ENCODE assay signal across 9 cellular contexts in the genomic region with DNA sequence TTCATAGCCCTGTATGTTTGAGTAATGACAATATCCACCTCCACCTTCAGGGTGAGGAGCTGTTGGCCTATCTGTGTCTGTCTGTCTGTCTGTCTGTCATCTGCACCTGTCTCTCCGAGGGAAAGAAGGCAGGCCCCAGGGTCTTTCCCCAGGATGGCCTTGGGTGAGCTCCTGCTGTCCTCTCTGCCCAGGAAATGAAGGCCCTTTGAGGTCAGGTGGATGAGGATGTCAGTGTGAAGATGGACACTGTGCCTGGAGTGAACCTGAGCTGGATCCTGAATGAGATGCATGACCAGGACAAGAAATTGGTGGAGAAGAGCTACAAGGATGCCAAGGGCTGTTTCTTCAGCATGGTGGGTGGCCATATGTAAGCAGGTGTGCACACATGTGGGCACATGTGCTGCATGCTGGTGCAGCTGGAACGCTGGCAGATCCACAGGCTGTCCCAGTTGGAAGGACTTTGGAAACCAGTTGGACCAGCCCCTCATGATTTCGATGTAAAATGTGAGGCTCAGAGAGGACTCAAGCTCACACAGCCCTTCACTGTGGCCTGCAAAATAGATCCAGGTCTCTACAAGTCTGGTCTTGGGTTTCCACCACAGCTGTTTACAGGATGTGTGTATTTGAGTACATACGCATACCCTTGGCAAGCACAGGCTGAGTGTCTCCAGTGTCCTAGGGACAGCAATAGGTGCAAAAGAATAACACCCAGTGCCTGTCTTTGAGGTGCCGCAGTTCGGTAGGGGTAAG. TPM values are rescaled to one million over a fixed set of nuclear protein-coding genes. Genes with fewer than 3 reads are reported as not detected.
DNase-seq lines count a peak whose midpoint lies in the region; ATAC-seq, FAIRE-seq and TF ChIP-seq lines count a peak whose summit lies in the region.
"Not testable (repeated sequence)": the region's sequence is repeated elsewhere in the genome, so short reads cannot be mapped to it uniquely, and the experiment has no call there.
"Had no signal": no experiment of that assay in that cellular context is flagged by ENCODE, and none has a peak within 500 bp of the region (broad histone marks: within the 10 kb centered on the region; RNA-seq: fewer than 3 reads in every experiment).

No MANE protein-coding gene starts in this region.

- H3K27me3 Mint-ChIP-seq in CD4-positive, alpha-beta T cell: peaks cover 77% of the 10 kb centered on the region
- H3K27me3 Mint-ChIP-seq in endothelial cell (ENCODE audit: unreplicated experiment): peaks cover 15% of the 10 kb centered on the region
- H3K27me3 Mint-ChIP-seq in nephron (ENCODE audit: low read depth): peaks cover 19% of the 10 kb centered on the region
- H3K27me3 Mint-ChIP-seq in progenitor cell of endocrine pancreas: not testable (repeated sequence)

- 78 to 92% (median 87%) methylated on average over 5 to 6 of the region's 6 CpGs for WGBS in stomach, 5 donors

- H3K4me1 Mint-ChIP-seq in CD4-positive, alpha-beta T cell (ENCODE audit: low read depth); endothelial cell (ENCODE audit: unreplicated experiment); progenitor cell of endocrine pancreas (ENCODE audit: low read depth): not testable (repeated sequence)
- peaks cover 36% of the 10 kb centered on the region for H3K4me1 Mint-ChIP-seq in nephron

- FAIRE-seq in bronchial epithelial cell (lab: Jason Lieb, UNC): peak; percentile 80

- not testable (repeated sequence) for H3K36me3 ChIP-seq in WERI-Rb-1; bronchial epithelial cell (ENCODE audit: control insufficient read depth, insufficient read depth, low read length); stomach

- H3K27ac ChIP-seq in CD4-positive, alpha-beta T cell (ENCODE audit: low read depth, low read length); WERI-Rb-1; stomach: not testable (repeated sequence)

- POLR2A ChIA-PET in CD4-positive, alpha-beta T cell (lab: Charles Lee): not testable (repeated sequence)

- peak in 1 of 10 experiments; percentile 24 for DNase-seq in CD4-positive, alpha-beta T cell
- DNase-seq in WERI-Rb-1 (peak; percentile 1), stomach (peak; percentile 13)
- not testable (repeated sequence) for DNase-seq in bronchial epithelial cell (ENCODE audit: low read depth); endothelial cell (ENCODE audit: low spot score); progenitor cell of endocrine pancreas (ENCODE audit: low spot score, unreplicated experiment)

- TF ChIP-seq POLR2A in stomach (IDR thresholded peaks at IDR 0.05): not testable (repeated sequence)

- intact Hi-C loops in CD4-positive, alpha-beta T cell (cut with DNase I, micrococcal nuclease); stomach (cut with DNase I; ENCODE audit: low total_unique reads): not testable (repeated sequence)

- not testable (repeated sequence) for H3K27ac Mint-ChIP-seq in CD4-positive, alpha-beta T cell; endothelial cell (ENCODE audit: unreplicated experiment); progenitor cell of endocrine pancreas
- peak overlapping the region; percentile 31 to 91 (median 75) for H3K27ac Mint-ChIP-seq in nephron

- not testable (repeated sequence) for H3K9me3 Mint-ChIP-seq in CD4-positive, alpha-beta T cell; endothelial cell (ENCODE audit: unreplicated experiment); nephron; progenitor cell of endocrine pancreas (ENCODE audit: low read depth)

- H3K27me3 ChIP-seq in CD4-positive, alpha-beta T cell (ENCODE audit: control insufficient read depth, insufficient read depth, low read length): peaks cover 41% of the 10 kb centered on the region
- H3K27me3 ChIP-seq in WERI-Rb-1 (ENCODE audit: insufficient read depth, low read depth, severe bottlenecking): not testable (repeated sequence)
- H3K27me3 ChIP-seq in bronchial epithelial cell (ENCODE audit: control insufficient read depth, insufficient read depth, low read length): peaks cover 16% of the 10 kb centered on the region
- H3K27me3 ChIP-seq in stomach: peaks cover 10 to 72% (median 35%) of the 10 kb centered on the region in 3 donors

- not testable (repeated sequence) for H3K9me3 ChIP-seq in CD4-positive, alpha-beta T cell (ENCODE audit: control insufficient read depth, low read length); WERI-Rb-1 (ENCODE audit: severe bottlenecking)
- peaks cover 0 to 18% (median 9%) of the 10 kb centered on the region in 4 donors for H3K9me3 ChIP-seq in stomach

- ATAC-seq in CD4-positive, alpha-beta T cell (ENCODE audit: poor library complexity): not testable (repeated sequence)

- CTCF ChIA-PET in CD4-positive, alpha-beta T cell (lab: Charles Lee): not testable (repeated sequence)

- TF ChIP-seq EP300 in stomach (IDR thresholded peaks at IDR 0.05): not testable (repeated sequence)

- peak overlapping the region; percentile 42 for H3K4me3 Mint-ChIP-seq in CD4-positive, alpha-beta T cell
- H3K4me3 Mint-ChIP-seq in endothelial cell (ENCODE audit: unreplicated experiment) (peak overlapping the region; percentile 11), nephron (peak overlapping the region; percentile 85 to 89 (median 85)), progenitor cell of endocrine pancreas (ENCODE audit: low read depth) (peak overlapping the region; percentile 23)

- H3K4me1 ChIP-seq in stomach: peaks cover 10 to 21% (median 13%) of the 10 kb centered on the region in 4 donors

- not testable (repeated sequence) for H3K4me3 ChIP-seq in WERI-Rb-1 (ENCODE audit: low read depth, low read length); bronchial epithelial cell (ENCODE audit: low read depth, low read length); stomach

- not testable (repeated sequence) for TF ChIP-seq CTCF in CD4-positive, alpha-beta T cell (IDR thresholded peaks at IDR 0.05); WERI-Rb-1 (IDR thresholded peaks at IDR 0.05; ENCODE audit: low read depth, low read length); bronchial epithelial cell (IDR thresholded peaks at IDR 0.05; ENCODE audit: insufficient read depth, low read length, severe bottlenecking); endothelial cell (IDR thresholded peaks at IDR 0.05; ENCODE audit: unreplicated experiment); nephron (IDR thresholded peaks at IDR 0.05; ENCODE audit: unreplicated experiment in 3 of 3); progenitor cell of endocrine pancreas (IDR thresholded peaks at IDR 0.05; ENCODE audit: unreplicated experiment); stomach (IDR thresholded peaks at IDR 0.05)

- H3K36me3 Mint-ChIP-seq in CD4-positive, alpha-beta T cell (ENCODE audit: low read depth); nephron (ENCODE audit: low read depth); progenitor cell of endocrine pancreas (ENCODE audit: insufficient read depth): not testable (repeated sequence)
- peaks cover 27% of the 10 kb centered on the region for H3K36me3 Mint-ChIP-seq in endothelial cell (ENCODE audit: low read depth, unreplicated experiment)

RNA-seq across cellular contexts. Expression of a gene that starts 4.8 kb away (rescaled TPM):
- under 1 TPM; 0.05 to 0.08 TPM for total RNA-seq in CD4-positive, alpha-beta T cell
- total RNA-seq in bronchial epithelial cell (not detected in 2 replicates), endothelial cell (ENCODE audit: unreplicated experiment) (5.6 TPM), progenitor cell of endocrine pancreas (0.80 and 0.84 TPM in 2 replicates), stomach (under 1 TPM in 2 of 5 donors, not detected in 3; 0.18 to 0.45 TPM)
- polyA plus RNA-seq in stomach: under 1 TPM in 1 of 3 donors, not detected in 2; 0.05 TPM
- total RNA-seq: PC-3 had no signal
- polyA plus RNA-seq: BJ had no signal

RNA-seq across cellular contexts. Expression of a gene that starts 8.9 kb away (rescaled TPM):
- total RNA-seq in CD4-positive, alpha-beta T cell: 1 to 10 TPM; 2.1 to 3.6 TPM
- 8.2 and 10.0 TPM in 2 replicates for total RNA-seq in bronchial epithelial cell
- total RNA-seq in endothelial cell (ENCODE audit: unreplicated experiment): 43.0 TPM
- total RNA-seq in progenitor cell of endocrine pancreas: 51.1 and 56.3 TPM in 2 replicates
- 1 to 10 TPM in 4 of 5 donors, under 1 TPM in 1; 0.58 to 8.0 (median 7.5) TPM for total RNA-seq in stomach
- polyA plus RNA-seq in stomach: 10 to 100 TPM in 1 of 3 donors, 1 to 10 TPM in 2; 6.9 to 11.8 (median 7.0) TPM

RNA-seq across cellular contexts. Expression of a gene that starts 42.3 kb away (rescaled TPM):
- 1 to 10 TPM; 2.4 TPM for total RNA-seq in CD4-positive, alpha-beta T cell
- 0.53 and 0.64 TPM in 2 replicates for total RNA-seq in bronchial epithelial cell
- total RNA-seq in endothelial cell (ENCODE audit: unreplicated experiment): 0.38 TPM
- total RNA-seq in progenitor cell of endocrine pancreas: 0.98 and 1.3 TPM in 2 replicates
- 10 to 100 TPM in 1 of 5 donors, 1 to 10 TPM in 4; 2.9 to 15.2 (median 6.6) TPM for total RNA-seq in stomach
- polyA plus RNA-seq in stomach: 1 to 10 TPM; 1.7 to 2.6 (median 1.7) TPM

Comparison
In these comparisons a context has a peak if more than half of its experiments do, and no peak if none do; other contexts are left out.
1. H3K4me3 Mint-ChIP-seq: peak in every context shown above with its lines; median percentile 85 in nephron; 42 in CD4-positive, alpha-beta T cell; 23 in progenitor cell of endocrine pancreas; 11 in endothelial cell.